ENCODE assay signal across 8 cellular contexts in genomic region chr19:51594774-51595109, GRCh38. TPM values are rescaled to one million over a fixed set of nuclear protein-coding genes. Genes with fewer than 3 reads are reported as not detected.
DNase-seq lines count a peak whose midpoint lies in the region; ATAC-seq and TF ChIP-seq lines count a peak whose summit lies in the region.

No MANE protein-coding gene starts in this region.

- no peaks in the 10 kb centered on the region for H3K9me3 ChIP-seq in breast epithelium
- H3K9me3 ChIP-seq in mesenchymal stem cell (ENCODE audit: control insufficient read depth, low read length): no peaks in the 10 kb centered on the region

- H3K4me3 ChIP-seq in AG04449 (ENCODE audit: low read depth, low read length) (peak overlapping the region; percentile 71), breast epithelium (peak overlapping the region; percentile 47 to 70 (median 69)), mesenchymal stem cell (ENCODE audit: insufficient read depth in 1 of 2, low read depth in 1 of 2, low read length in 2 of 2) (peak overlapping the region; percentile 86 to 96)

- 28% methylated on average over 6 of the region's 6 CpGs for WGBS in mesenchymal stem cell

- TF ChIP-seq CTCF in AG04449 (IDR thresholded peaks at IDR 0.05; ENCODE audit: insufficient read depth, low read length, missing control alignments) (no peak), breast epithelium (IDR thresholded peaks at IDR 0.05) (no peak)

- intact Hi-C loops in breast epithelium (cut with DNase I; ENCODE audit: low total_unique reads): no loop called here

- H2BK15ac ChIP-seq in mesenchymal stem cell (ENCODE audit: low read depth, poor library complexity, severe bottlenecking): no peak overlapping the region

- ATAC-seq in HG03139 (IDR thresholded peaks at IDR 0.05; ENCODE audit: unreplicated experiment) (peak; percentile 6), GM21717 (IDR thresholded peaks at IDR 0.05; ENCODE audit: unreplicated experiment) (no peak), HG03520 (IDR thresholded peaks at IDR 0.05; ENCODE audit: unreplicated experiment) (no peak)

- peak overlapping the region; percentile 21 to 41 for H3K27ac ChIP-seq in breast epithelium
- H3K27ac ChIP-seq in mesenchymal stem cell (ENCODE audit: low read length, poor library complexity, severe bottlenecking): no peak overlapping the region

- H3K4me1 ChIP-seq in breast epithelium: peaks cover 0 to 10% of the 10 kb centered on the region in 2 donors
- H3K4me1 ChIP-seq in mesenchymal stem cell (ENCODE audit: control insufficient read depth, insufficient read depth, low read depth, low read length): peaks cover 15% of the 10 kb centered on the region

- H2BK12ac ChIP-seq in mesenchymal stem cell (ENCODE audit: low read length in 2 of 2): no peak overlapping the region

- CTCF ChIA-PET in AG04449 (lab: Yijun Ruan, JAX): interaction anchor here (1.0 to 1.5 kb wide), 6 partner anchors 11 to 173 kb away, joined by 3 to 4 read pairs (median 3); no protein-coding TSS in a partner anchor

- H3K4ac ChIP-seq in mesenchymal stem cell (ENCODE audit: low read depth in 1 of 2, low read length in 2 of 2): peak overlapping the region in 1 of 2 experiments; percentile 80

- peak overlapping the region in 1 of 2 experiments; percentile 81 for H3K14ac ChIP-seq in mesenchymal stem cell (ENCODE audit: low read length in 2 of 2)

- peak overlapping the region; percentile 94 for H2AFZ ChIP-seq in mesenchymal stem cell (ENCODE audit: low read depth, low read length)

- H3K18ac ChIP-seq in mesenchymal stem cell (ENCODE audit: low read depth in 1 of 2, low read length in 2 of 2): peak overlapping the region in 1 of 2 experiments; percentile 40

- no peak overlapping the region for H2BK120ac ChIP-seq in mesenchymal stem cell (ENCODE audit: low read depth, low read length)

- H3K36me3 ChIP-seq in breast epithelium (no peaks in the 10 kb centered on the region), mesenchymal stem cell (ENCODE audit: control insufficient read depth in 1 of 2, insufficient read depth in 2 of 2, low read depth in 1 of 2, low read length in 2 of 2) (peaks cover 4 to 7% of the 10 kb centered on the region in 2 experiments)

- peaks cover 5% of the 10 kb centered on the region for H3K79me1 ChIP-seq in mesenchymal stem cell (replicated peaks; ENCODE audit: low read length, poor library complexity, severe bottlenecking)

- DNase-seq in AG04449 (ENCODE audit: low read depth, low spot score): no peak
- no peak for DNase-seq in breast epithelium (ENCODE audit: low spot score in 2 of 2)
- no peak for DNase-seq in mesenchymal stem cell
- no peak for DNase-seq in NCI-H2227 (lab: John Stamatoyannopoulos, UW; ENCODE audit: unreplicated experiment)
- no peak for DNase-seq in NCI-H1694 (lab: John Stamatoyannopoulos, UW)

- H4K8ac ChIP-seq in mesenchymal stem cell (ENCODE audit: low read length): peak overlapping the region; percentile 88

- no peak overlapping the region for H2BK5ac ChIP-seq in mesenchymal stem cell (ENCODE audit: low read depth, low read length, poor library complexity, severe bottlenecking)

- no peak overlapping the region for H4K91ac ChIP-seq in mesenchymal stem cell (ENCODE audit: low read length)

- POLR2A ChIA-PET in AG04449 (lab: Yijun Ruan, JAX): interaction anchor here (0.7 kb wide), 1 partner anchor 94 kb away, joined by 3 read pairs; no protein-coding TSS in a partner anchor

- H3K9ac ChIP-seq in mesenchymal stem cell (ENCODE audit: low read length): peak overlapping the region; percentile 87

- no peaks in the 10 kb centered on the region for H3K27me3 ChIP-seq in breast epithelium
- no peaks in the 10 kb centered on the region for H3K27me3 ChIP-seq in mesenchymal stem cell (ENCODE audit: control insufficient read depth in 1 of 2, insufficient read depth in 1 of 2, low read length in 2 of 2)

- TF ChIP-seq POLR2A in breast epithelium (IDR thresholded peaks at IDR 0.05): no peak

- no peak overlapping the region for H3K23ac ChIP-seq in mesenchymal stem cell (ENCODE audit: low read length in 2 of 2)

- H3K4me2 ChIP-seq in mesenchymal stem cell (ENCODE audit: low read length, poor library complexity, severe bottlenecking): peak overlapping the region; percentile 55

- no peak overlapping the region for H2AK5ac ChIP-seq in mesenchymal stem cell (ENCODE audit: low read length, severe bottlenecking)

RNA-seq across cellular contexts. Expression of gene ZNF175, which starts 23.7 kb away (rescaled TPM):
- total RNA-seq in breast epithelium: 10 to 100 TPM in 1 of 3 donors, 1 to 10 TPM in 2; 4.3 to 12.1 (median 8.9) TPM
- 3.9 TPM for polyA plus RNA-seq in mesenchymal stem cell (2013, experiment 1 of 2)
- polyA plus RNA-seq in mesenchymal stem cell (2013, experiment 2 of 2): 4.1 TPM

RNA-seq across cellular contexts. Expression of gene SIGLEC5, which starts 35.5 kb away (rescaled TPM):
- total RNA-seq in breast epithelium: 1 to 10 TPM in 2 of 3 donors, not detected in 1; 1.6 to 1.8 TPM
- polyA plus RNA-seq in mesenchymal stem cell (2013, experiment 1 of 2): not detected
- not detected for polyA plus RNA-seq in mesenchymal stem cell (2013, experiment 2 of 2)

RNA-seq across cellular contexts. Expression of gene SIGLEC14, which starts 51.9 kb away (rescaled TPM):
- 1 to 10 TPM in 2 of 3 donors, not detected in 1; 2.0 to 5.9 TPM for total RNA-seq in breast epithelium
- not detected for polyA plus RNA-seq in mesenchymal stem cell (2013, experiment 1 of 2)
- not detected for polyA plus RNA-seq in mesenchymal stem cell (2013, experiment 2 of 2)
